18 cellular contexts compared by ENCODE assay signal in the genomic region with DNA sequence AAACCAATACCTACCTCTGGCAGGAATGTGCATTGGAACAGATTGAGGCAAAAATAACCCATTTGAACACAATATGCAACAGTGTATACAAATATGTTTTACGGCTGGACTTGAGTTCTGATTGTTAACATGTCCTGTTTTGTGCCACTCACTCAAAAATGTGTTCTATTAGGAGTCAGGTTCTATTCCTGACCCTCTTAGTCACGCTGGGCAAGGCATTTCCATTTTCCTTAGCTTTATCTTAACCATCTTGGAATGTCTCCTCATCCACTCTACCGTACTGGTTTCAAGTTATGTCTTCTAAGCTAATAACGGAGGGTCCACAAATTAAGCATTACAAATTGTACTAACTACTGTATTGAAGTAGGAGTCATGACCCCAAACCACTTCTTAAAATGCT.
A peak's percentile ranks its signal among the peaks of the same experiment; 100 is the strongest.
DNase-seq lines count a peak whose midpoint lies in the region; ATAC-seq and TF ChIP-seq lines count a peak whose summit lies in the region.
"Had no signal": no experiment of that assay in that cellular context is flagged by ENCODE, and none has a peak within 500 bp of the region (broad histone marks: within the 10 kb centered on the region; RNA-seq: fewer than 3 reads in every experiment).

No MANE protein-coding gene starts in this region.

- H3K4me3 ChIP-seq in thoracic aorta = no peak overlapping the region
- H3K4me3 ChIP-seq: SJSA1 had no signal

- no peak overlapping the region for H2BK20ac ChIP-seq in H9 (ENCODE audit: low read depth, low read length, poor library complexity, severe bottlenecking)

- CTCF ChIA-PET in Calu3 (lab: Charles Lee) = interaction anchor here (0.6 kb wide), 1 partner anchor 22 kb away, joined by 3 read pairs; no protein-coding TSS in a partner anchor
- CTCF ChIA-PET in activated CD8-positive, alpha-beta T cell treated with anti-CD3 and anti-CD28 coated beads for 36 hours (lab: Charles Lee) = interaction anchor here (0.7 to 1.4 kb wide), 2 partner anchors 79 to 174 kb away, joined by 3 read pairs; a partner anchor contains a TSS

- no peaks in the 10 kb centered on the region for H3K79me2 ChIP-seq in H9 (ENCODE audit: insufficient read depth, low read length)

- no peak overlapping the region for H2BK12ac ChIP-seq in H9 (ENCODE audit: insufficient read length, low read depth, low read length)

- no peaks in the 10 kb centered on the region for H3K27me3 Mint-ChIP-seq in Calu3 (ENCODE audit: unreplicated experiment)
- H3K27me3 Mint-ChIP-seq in T-helper 17 cell = no peaks in the 10 kb centered on the region
- no peaks in the 10 kb centered on the region for H3K27me3 Mint-ChIP-seq in memory B cell
- H3K27me3 Mint-ChIP-seq in H9 (ENCODE audit: low read depth) = no peaks in the 10 kb centered on the region
- H3K27me3 Mint-ChIP-seq in activated CD8-positive, alpha-beta T cell treated with anti-CD3 and anti-CD28 coated beads for 36 hours = no peaks in the 10 kb centered on the region
- no peaks in the 10 kb centered on the region for H3K27me3 Mint-ChIP-seq in immature natural killer cell (ENCODE audit: low read depth in 3 of 3)

- H4K20me1 ChIP-seq in H9 (ENCODE audit: control insufficient read depth, insufficient read depth, insufficient read length) = no peaks in the 10 kb centered on the region

- H4K8ac ChIP-seq in H9 (replicated peaks; ENCODE audit: insufficient read length, low read depth, low read length) = no peak overlapping the region

- DNase-seq in Calu3 (no peak), T-helper 17 cell (no peak), memory B cell (ENCODE audit: low spot score in 2 of 2) (no peak), thoracic aorta (ENCODE audit: low spot score) (no peak), H9 (no peak), immature natural killer cell (no peak)
- no peak for DNase-seq in activated CD8-positive, alpha-beta T cell treated with anti-CD3 and anti-CD28 coated beads for 36 hours
- no peak for DNase-seq in stimulated activated naive CD4-positive, alpha-beta T cell treated with Interleukin-2 at 50 U/mL for 16 hours (lab: John Stamatoyannopoulos, UW)
- DNase-seq: activated CD4-positive, alpha-beta T cell treated with anti-CD3 and anti-CD28 coated beads, Interleukin-2, amount 50 U/mL, for 1 hour; activated T-cell treated with anti-CD3 and anti-CD28 coated beads, Interleukin-2, amount 50 U/mL, for 48 hours; DND-41; endodermal cell; foreskin melanocyte; NCI-H187; retina had no signal

- no peaks in the 10 kb centered on the region for H3K36me3 ChIP-seq in thoracic aorta
- H3K36me3 ChIP-seq: SJSA1 had no signal

- TF ChIP-seq CTCF in Calu3 (IDR thresholded peaks at IDR 0.05; ENCODE audit: unreplicated experiment) (no peak), thoracic aorta (IDR thresholded peaks at IDR 0.05) (no peak), H9 (conservative IDR thresholded peaks at IDR 0.05) (no peak)
- TF ChIP-seq CTCF in activated CD8-positive, alpha-beta T cell treated with anti-CD3 and anti-CD28 coated beads for 36 hours (IDR thresholded peaks at IDR 0.05) = no peak

- no peak overlapping the region for H2BK15ac ChIP-seq in H9 (ENCODE audit: low read depth, low read length)

- peaks cover 33 to 60% of the 10 kb centered on the region in 2 donors for H3K4me1 ChIP-seq in thoracic aorta (ENCODE audit: control insufficient read depth in 1 of 2, low read depth in 2 of 2)
- H3K4me1 ChIP-seq in H9 (ENCODE audit: insufficient read depth, low read length) = no peaks in the 10 kb centered on the region; the same call in 1 of the 2 replicates

- no CpG with 5 or more reads among the region's 4 CpGs for WGBS in H9 (ENCODE audit: extremely low coverage, insufficient read length, low lambda C conversion rate)

- H3K27ac Mint-ChIP-seq in Calu3 (ENCODE audit: unreplicated experiment) = peak overlapping the region; percentile 30
- H3K27ac Mint-ChIP-seq in T-helper 17 cell = peak overlapping the region; percentile 81
- H3K27ac Mint-ChIP-seq in memory B cell = peak overlapping the region; percentile 65
- no peak overlapping the region for H3K27ac Mint-ChIP-seq in H9
- H3K27ac Mint-ChIP-seq in activated CD8-positive, alpha-beta T cell treated with anti-CD3 and anti-CD28 coated beads for 36 hours = no peak overlapping the region
- H3K27ac Mint-ChIP-seq in immature natural killer cell = peak overlapping the region in 2 of 6 donors; percentile 3 to 43
- H3K27ac Mint-ChIP-seq: endodermal cell had no signal

- H2BK5ac ChIP-seq in H9 (ENCODE audit: insufficient read length, low read length) = no peak overlapping the region

- H4K5ac ChIP-seq in H9 (ENCODE audit: insufficient read length, low read depth, low read length) = no peak overlapping the region

- no peak overlapping the region for H3K4ac ChIP-seq in H9 (ENCODE audit: low read depth, low read length)

- POLR2A ChIA-PET in activated CD8-positive, alpha-beta T cell treated with anti-CD3 and anti-CD28 coated beads for 36 hours (lab: Charles Lee) = interaction anchor here (0.9 kb wide), 1 partner anchor 14 kb away, joined by 4 read pairs; no protein-coding TSS in a partner anchor

- H3K4me3 Mint-ChIP-seq in Calu3 (ENCODE audit: low read depth, unreplicated experiment) (no peak overlapping the region), T-helper 17 cell (no peak overlapping the region), memory B cell (no peak overlapping the region), H9 (no peak overlapping the region), immature natural killer cell (no peak overlapping the region)
- no peak overlapping the region for H3K4me3 Mint-ChIP-seq in activated CD8-positive, alpha-beta T cell treated with anti-CD3 and anti-CD28 coated beads for 36 hours
- H3K4me3 Mint-ChIP-seq: endodermal cell, neural crest cell had no signal

- H3K9me3 ChIP-seq in T-helper 17 cell (ENCODE audit: control insufficient read depth, low read length, poor library complexity, severe bottlenecking) = peaks cover under 1% of the 10 kb centered on the region
- no peaks in the 10 kb centered on the region for H3K9me3 ChIP-seq in thoracic aorta
- H3K9me3 ChIP-seq in H9 (ENCODE audit: control insufficient read depth, low read depth, low read length) = no peaks in the 10 kb centered on the region
- H3K9me3 ChIP-seq: SJSA1 had no signal

- no peak overlapping the region for H3K23ac ChIP-seq in H9 (ENCODE audit: insufficient read length, low read depth, low read length)

- H3K18ac ChIP-seq in H9 (ENCODE audit: insufficient read length, low read depth, low read length) = no peak overlapping the region

- no peaks in the 10 kb centered on the region for H3K23me2 ChIP-seq in H9 (ENCODE audit: insufficient read length, low read depth, low read length, poor library complexity, severe bottlenecking)

- H3K14ac ChIP-seq in H9 (ENCODE audit: insufficient read depth, low read length) = no peak overlapping the region

- peak overlapping the region; percentile 76 for H3K27ac ChIP-seq in thoracic aorta
- no peak overlapping the region for H3K27ac ChIP-seq in H9 (ENCODE audit: insufficient read length, low read depth, low read length)
- H3K27ac ChIP-seq: SJSA1 had no signal

- H3K36me3 Mint-ChIP-seq in Calu3 (ENCODE audit: insufficient read depth, unreplicated experiment) (peaks cover 16% of the 10 kb centered on the region), T-helper 17 cell (ENCODE audit: low read depth) (peaks cover 13% of the 10 kb centered on the region), memory B cell (peaks cover 8% of the 10 kb centered on the region), H9 (ENCODE audit: insufficient read depth in 1 of 3, low read depth in 3 of 3) (peaks cover 4 to 7% (median 4%) of the 10 kb centered on the region in 3 experiments; a peak in 2 of 7 replicates), immature natural killer cell (no peaks in the 10 kb centered on the region)
- H3K36me3 Mint-ChIP-seq in activated CD8-positive, alpha-beta T cell treated with anti-CD3 and anti-CD28 coated beads for 36 hours (ENCODE audit: low read depth) = peaks cover 16% of the 10 kb centered on the region

- BruUV-seq in Calu3 (replicated peaks; lab: Mats Ljungman, UMichigan) = no TSS peak

- H4K91ac ChIP-seq in H9 (ENCODE audit: insufficient read length, low read depth, low read length) = no peak overlapping the region

- intact Hi-C loops in Calu3 (cut with micrococcal nuclease; ENCODE audit: unreplicated experiment) = no loop called here
- intact Hi-C loops in activated CD8-positive, alpha-beta T cell treated with anti-CD3 and anti-CD28 coated beads for 36 hours (cut with micrococcal nuclease) = no loop called here

- H3K9ac ChIP-seq in H9 (ENCODE audit: extremely low read depth, insufficient read length, low read length) = no peak overlapping the region

- no peak overlapping the region for H2AFZ ChIP-seq in H9 (ENCODE audit: low read length)

- ATAC-seq in T-helper 17 cell (no peak), memory B cell (ENCODE audit: low read depth) (no peak), thoracic aorta (ENCODE audit: insufficient number of reproducible peaks, low FRiP score, low read depth) (peak; percentile 57)
- no peak for ATAC-seq in activated CD8-positive, alpha-beta T cell treated with anti-CD3 and anti-CD28 coated beads for 36 hours
- ATAC-seq: HepG2 had no signal

- H3K4me1 Mint-ChIP-seq in Calu3 (ENCODE audit: low read depth, unreplicated experiment) (peaks cover 30% of the 10 kb centered on the region), T-helper 17 cell (peaks cover 50% of the 10 kb centered on the region), memory B cell (peaks cover 38% of the 10 kb centered on the region), H9 (peaks cover 13 to 22% of the 10 kb centered on the region in 2 experiments), immature natural killer cell (peaks cover 72 to 80% of the 10 kb centered on the region in 2 donors)
- peaks cover 88% of the 10 kb centered on the region for H3K4me1 Mint-ChIP-seq in activated CD8-positive, alpha-beta T cell treated with anti-CD3 and anti-CD28 coated beads for 36 hours (ENCODE audit: low read depth)

- no peak overlapping the region for H2AK5ac ChIP-seq in H9 (ENCODE audit: insufficient read length, low read length)

- peaks cover 3% of the 10 kb centered on the region for H3K79me1 ChIP-seq in H9 (ENCODE audit: insufficient read depth, low read depth, low read length, poor library complexity, severe bottlenecking)

- no peak overlapping the region for H3T11ph ChIP-seq in H9 (ENCODE audit: low read length)

- H3K4me2 ChIP-seq in H9 (ENCODE audit: insufficient read depth, insufficient read length, low read length) = no peak overlapping the region

- no peaks in the 10 kb centered on the region for H3K27me3 ChIP-seq in thoracic aorta (replicated peaks; ENCODE audit: insufficient read depth)
- H3K27me3 ChIP-seq in H9 (ENCODE audit: insufficient read depth, low read length) = no peaks in the 10 kb centered on the region
- H3K27me3 ChIP-seq: SJSA1 had no signal

- H3K56ac ChIP-seq in H9 (ENCODE audit: insufficient read length, low read depth, low read length) = no peak overlapping the region

- no peak overlapping the region for H2BK120ac ChIP-seq in H9 (ENCODE audit: low read depth, low read length, poor library complexity, severe bottlenecking)

- H3K9me3 Mint-ChIP-seq in Calu3 (ENCODE audit: low read depth, unreplicated experiment) = no peaks in the 10 kb centered on the region
- H3K9me3 Mint-ChIP-seq in memory B cell = no peaks in the 10 kb centered on the region
- peaks cover 0 to 3% of the 10 kb centered on the region in 2 experiments; a peak in 3 of 5 replicates for H3K9me3 Mint-ChIP-seq in H9
- peaks cover 4% of the 10 kb centered on the region for H3K9me3 Mint-ChIP-seq in activated CD8-positive, alpha-beta T cell treated with anti-CD3 and anti-CD28 coated beads for 36 hours
- H3K9me3 Mint-ChIP-seq in immature natural killer cell = no peaks in the 10 kb centered on the region

Comparison
In these comparisons a context has a peak if more than half of its experiments do, and no peak if none do; other contexts are left out.
1. H3K27ac Mint-ChIP-seq: peak in Calu3 (single experiment), T-helper 17 cell (single experiment) and memory B cell (single experiment); none in H9 (0 of 3) and activated CD8-positive, alpha-beta T cell treated with anti-CD3 and anti-CD28 coated beads for 36 hours (single experiment).